21 cellular contexts compared by ENCODE assay signal in genomic region chr7:130299909-130300308, GRCh38. TPM values are rescaled to one million over a fixed set of nuclear protein-coding genes. Genes with fewer than 3 reads are reported as not detected.
A peak's percentile ranks its signal among the peaks of the same experiment; 100 is the strongest.
DNase-seq lines count a peak whose midpoint lies in the region; ATAC-seq lines count a peak whose summit lies in the region.
"Had no signal": no experiment of that assay in that cellular context is flagged by ENCODE, and none has a peak within 500 bp of the region (broad histone marks: within the 10 kb centered on the region; RNA-seq: fewer than 3 reads in every experiment).

No MANE protein-coding gene starts in this region.

- peak overlapping the region in 1 of 2 experiments; percentile 15 for H2BK12ac ChIP-seq in mesenchymal stem cell (ENCODE audit: low read length in 2 of 2)

- no peak overlapping the region for H2AK5ac ChIP-seq in mesenchymal stem cell (ENCODE audit: low read length, severe bottlenecking)

- no peak overlapping the region for H4K91ac ChIP-seq in mesenchymal stem cell (ENCODE audit: low read length)

- no peak overlapping the region for H2BK5ac ChIP-seq in mesenchymal stem cell (ENCODE audit: low read depth, low read length, poor library complexity, severe bottlenecking)

- no peaks in the 10 kb centered on the region for H3K9me3 ChIP-seq in mesenchymal stem cell (ENCODE audit: control insufficient read depth, low read length)

- H3K79me1 ChIP-seq in mesenchymal stem cell (replicated peaks; ENCODE audit: low read length, poor library complexity, severe bottlenecking) = peaks cover 27% of the 10 kb centered on the region

- H3K27me3 Mint-ChIP-seq in activated naive CD8-positive, alpha-beta T cell treated with anti-CD3 and anti-CD28 coated beads for 36 hours = no peaks in the 10 kb centered on the region

- H2AFZ ChIP-seq in mesenchymal stem cell (ENCODE audit: low read depth, low read length) = no peak overlapping the region

- H3K36me3 ChIP-seq in mesenchymal stem cell (ENCODE audit: control insufficient read depth in 1 of 2, insufficient read depth in 2 of 2, low read depth in 1 of 2, low read length in 2 of 2) = peaks cover 0 to 47% of the 10 kb centered on the region in 2 experiments

- no peak overlapping the region for H2BK15ac ChIP-seq in mesenchymal stem cell (ENCODE audit: low read depth, poor library complexity, severe bottlenecking)

- peak overlapping the region in 1 of 2 experiments; percentile 55 for H3K18ac ChIP-seq in mesenchymal stem cell (ENCODE audit: low read depth in 1 of 2, low read length in 2 of 2)

- no peak overlapping the region for H3K27ac ChIP-seq in mesenchymal stem cell (ENCODE audit: low read length, poor library complexity, severe bottlenecking)
- H3K27ac ChIP-seq: C4-2B, KMS-11, SK-N-MC had no signal

- no peaks in the 10 kb centered on the region for H3K27me3 ChIP-seq in mesenchymal stem cell (ENCODE audit: control insufficient read depth in 1 of 2, insufficient read depth in 1 of 2, low read length in 2 of 2)

- no peak overlapping the region for H3K27ac Mint-ChIP-seq in activated naive CD8-positive, alpha-beta T cell treated with anti-CD3 and anti-CD28 coated beads for 36 hours
- H3K27ac Mint-ChIP-seq: GM23338 had no signal

- no peak overlapping the region for H3K4me2 ChIP-seq in mesenchymal stem cell (ENCODE audit: low read length, poor library complexity, severe bottlenecking)
- H3K4me2 ChIP-seq: GM23338, KMS-11 had no signal

- no peak overlapping the region for H2BK120ac ChIP-seq in mesenchymal stem cell (ENCODE audit: low read depth, low read length)

- H3K9me3 Mint-ChIP-seq in activated naive CD8-positive, alpha-beta T cell treated with anti-CD3 and anti-CD28 coated beads for 36 hours = peaks cover 1% of the 10 kb centered on the region
- H3K9me3 Mint-ChIP-seq: GM23338 had no signal

- H3K36me3 Mint-ChIP-seq in activated naive CD8-positive, alpha-beta T cell treated with anti-CD3 and anti-CD28 coated beads for 36 hours = no peaks in the 10 kb centered on the region

- DNase-seq in NCI-H82 (lab: John Stamatoyannopoulos, UW) (peak; percentile 45), NCI-H82 treated with DMSO at 0.1 percent for 48 hours (lab: John Stamatoyannopoulos, UW; ENCODE audit: unreplicated experiment) (no peak), mesenchymal stem cell (no peak), middle frontal gyrus (ENCODE audit: extremely low spot score, low spot score) (no peak), occipital lobe (lab: John Stamatoyannopoulos, UW) (no peak)
- no peak for DNase-seq in stimulated activated CD4-positive, alpha-beta T cell treated with anti-CD3 and anti-CD28 coated beads, Interleukin-1b, Interleukin-23, amount 100 ng/mL, for 48 hours
- DNase-seq in activated naive CD8-positive, alpha-beta T cell treated with anti-CD3 and anti-CD28 coated beads for 36 hours = no peak
- DNase-seq: COR-L47, EL, MM.1S, NCI-H1105 treated with DMSO at 0.1 percent for 48 hours, NCI-H187, NCI-H2171, NCI-H774 had no signal

- no peak overlapping the region for H3K4me3 ChIP-seq in mesenchymal stem cell (ENCODE audit: insufficient read depth in 1 of 2, low read depth in 1 of 2, low read length in 2 of 2)
- H3K4me3 ChIP-seq: GM23338, SK-N-MC had no signal

- H3K14ac ChIP-seq in mesenchymal stem cell (ENCODE audit: low read length in 2 of 2) = no peak overlapping the region

- 70% methylated on average over 5 of the region's 7 CpGs for WGBS in mesenchymal stem cell

- H3K4ac ChIP-seq in mesenchymal stem cell (ENCODE audit: low read depth in 1 of 2, low read length in 2 of 2) = peak overlapping the region in 1 of 2 experiments; percentile 5

- H3K4me1 ChIP-seq in mesenchymal stem cell (ENCODE audit: control insufficient read depth, insufficient read depth, low read depth, low read length) = peaks cover 7% of the 10 kb centered on the region

- H3K9ac ChIP-seq in mesenchymal stem cell (ENCODE audit: low read length) = no peak overlapping the region
- H3K9ac ChIP-seq: KMS-11 had no signal

- no peaks in the 10 kb centered on the region for H3K4me1 Mint-ChIP-seq in activated naive CD8-positive, alpha-beta T cell treated with anti-CD3 and anti-CD28 coated beads for 36 hours
- H3K4me1 Mint-ChIP-seq: GM23338 had no signal

- H3K4me3 Mint-ChIP-seq in activated naive CD8-positive, alpha-beta T cell treated with anti-CD3 and anti-CD28 coated beads for 36 hours = no peak overlapping the region
- H3K4me3 Mint-ChIP-seq: GM23338 had no signal

- H3K23ac ChIP-seq in mesenchymal stem cell (ENCODE audit: low read length in 2 of 2) = no peak overlapping the region

- ATAC-seq in esophagus mucosa = peak; percentile 11
- ATAC-seq: GM23338, HCT116, HepG2 had no signal

- peak overlapping the region; percentile 12 for H4K8ac ChIP-seq in mesenchymal stem cell (ENCODE audit: low read length)

RNA-seq across cellular contexts. Expression of gene CPA4, which starts 6.9 kb away (rescaled TPM):
- total RNA-seq in esophagus mucosa (9.4 TPM), occipital lobe (0.78 TPM)
- 36.9 TPM for polyA plus RNA-seq in mesenchymal stem cell (2013, experiment 1 of 2)
- polyA plus RNA-seq in mesenchymal stem cell (2013, experiment 2 of 2) = 36.9 TPM
- not detected for total RNA-seq in activated naive CD8-positive, alpha-beta T cell treated with anti-CD3 and anti-CD28 coated beads for 36 hours
- total RNA-seq: GM23338 had no signal
- polyA plus RNA-seq: GM23338 had no signal

RNA-seq across cellular contexts. Expression of gene CPA2, which starts 33.2 kb away (rescaled TPM):
- not detected for total RNA-seq in esophagus mucosa
- not detected for polyA plus RNA-seq in mesenchymal stem cell (2013, experiment 1 of 2)
- polyA plus RNA-seq in mesenchymal stem cell (2013, experiment 2 of 2) = 0.10 TPM
- under 1 TPM in 1 of 2 experiments, not detected in 1; 0.16 TPM for total RNA-seq in activated naive CD8-positive, alpha-beta T cell treated with anti-CD3 and anti-CD28 coated beads for 36 hours
- not detected for total RNA-seq in occipital lobe
- total RNA-seq: GM23338, HepG2 had no signal
- polyA plus RNA-seq: GM23338, HepG2 had no signal

RNA-seq across cellular contexts. Expression of gene CPA5, which starts 44.7 kb away (rescaled TPM):
- not detected for total RNA-seq in esophagus mucosa
- 0.26 TPM for polyA plus RNA-seq in mesenchymal stem cell (2013, experiment 1 of 2)
- 0.14 TPM for polyA plus RNA-seq in mesenchymal stem cell (2013, experiment 2 of 2)
- 1 to 10 TPM; 3.5 to 3.6 TPM for total RNA-seq in activated naive CD8-positive, alpha-beta T cell treated with anti-CD3 and anti-CD28 coated beads for 36 hours
- not detected for total RNA-seq in occipital lobe
- total RNA-seq: GM23338, HepG2 had no signal
- polyA plus RNA-seq: GM23338 had no signal
